ENCODE assay signal across 8 cellular contexts in the genomic region with DNA sequence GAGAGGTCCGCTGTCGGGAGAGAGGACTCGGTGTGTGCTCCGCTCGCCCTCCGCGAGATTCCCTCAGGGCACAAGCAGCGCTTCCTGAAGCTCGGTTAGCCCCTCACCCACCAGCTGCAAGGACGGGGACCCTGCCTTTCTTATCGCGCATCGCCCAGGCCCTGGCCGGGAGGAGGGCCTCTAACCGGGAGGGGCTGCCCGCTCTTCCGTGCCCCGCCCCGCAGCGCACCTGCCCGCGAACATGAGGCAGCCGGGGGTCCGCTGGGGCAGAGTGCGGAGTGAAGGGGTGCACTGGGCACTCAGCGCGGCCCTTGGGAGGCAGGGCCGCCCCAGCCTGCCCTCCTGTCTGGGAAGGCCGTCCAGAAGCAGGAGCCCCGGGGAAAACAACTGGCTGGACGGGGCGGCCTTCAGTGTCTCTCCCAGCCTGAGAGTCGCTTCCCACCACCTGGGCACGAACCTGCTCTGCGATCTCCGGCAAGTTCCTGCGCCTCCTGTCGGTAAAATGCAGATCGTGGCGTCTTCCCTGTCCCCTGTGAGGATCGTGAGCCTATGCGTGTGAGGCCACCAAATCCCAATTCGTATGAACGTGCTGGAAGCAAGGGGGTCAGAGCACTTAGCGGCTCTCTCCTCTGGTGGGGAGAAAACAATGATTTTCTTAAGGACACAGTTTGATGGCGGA. TPM values are rescaled to one million over a fixed set of nuclear protein-coding genes. Genes with fewer than 3 reads are reported as not detected.
A peak's percentile ranks its signal among the peaks of the same experiment; 100 is the strongest.
DNase-seq lines count a peak whose midpoint lies in the region; ATAC-seq and TF ChIP-seq lines count a peak whose summit lies in the region.

No MANE protein-coding gene starts in this region.

- H3K27ac ChIP-seq in mucosa of rectum (ENCODE audit: low read depth in 2 of 2, low read length in 2 of 2), result peak overlapping the region; percentile 93
- H3K27ac ChIP-seq in PC-3 (ENCODE audit: low read length), result no peak overlapping the region

- no peaks in the 10 kb centered on the region for H3K9me2 ChIP-seq in PC-3 (replicated peaks; ENCODE audit: low read length)

- CTCF ChIA-PET in PC-3 (lab: Charles Lee), result no interaction called here

- no peak for ATAC-seq in PC-3

- H4K20me1 ChIP-seq in PC-3 (ENCODE audit: low read length), result no peaks in the 10 kb centered on the region

- peak overlapping the region; percentile 65 to 68 for H3K9ac ChIP-seq in mucosa of rectum (ENCODE audit: low read depth in 1 of 2, low read length in 2 of 2)
- H3K9ac ChIP-seq in PC-3 (ENCODE audit: low read length), result no peak overlapping the region

- BruUV-seq in PC-3 (replicated peaks; lab: Mats Ljungman, UMichigan), result no TSS peak

- H3K9me3 ChIP-seq in mucosa of rectum (ENCODE audit: control insufficient read depth in 2 of 2, low read length in 2 of 2), result no peaks in the 10 kb centered on the region
- H3K9me3 ChIP-seq in PC-3 (ENCODE audit: low read length), result no peaks in the 10 kb centered on the region

- H3K4me1 ChIP-seq in mucosa of rectum (ENCODE audit: control insufficient read depth in 2 of 2, insufficient read depth in 2 of 2, low read length in 2 of 2), result peaks cover 23 to 47% of the 10 kb centered on the region in 2 donors
- no peaks in the 10 kb centered on the region for H3K4me1 ChIP-seq in PC-3 (ENCODE audit: insufficient read depth, low read length)

- peak overlapping the region; percentile 48 to 62 for H3K4me3 ChIP-seq in mucosa of rectum (ENCODE audit: low read length in 2 of 2)
- H3K4me3 ChIP-seq in PC-3 (ENCODE audit: low read length), result no peak overlapping the region

- POLR2A ChIA-PET in PC-3 (lab: Charles Lee; ENCODE audit: unreplicated experiment), result no interaction called here

- peak; percentile 39 for DNase-seq in T-helper 9 cell
- peak; percentile 87 for DNase-seq in ecto neural progenitor cell (ENCODE audit: low spot score)
- DNase-seq in NCI-H446 treated with DMSO at 0.1 percent for 48 hours (lab: John Stamatoyannopoulos, UW), result no peak
- DNase-seq in PC-3, result no peak
- DNase-seq in KG1 (lab: John Stamatoyannopoulos, UW), result no peak
- DNase-seq in NCI-H226, result no peak

- H3K27me3 ChIP-seq in mucosa of rectum (ENCODE audit: control insufficient read depth in 2 of 2, insufficient read depth in 2 of 2, low read length in 2 of 2) (no peaks in the 10 kb centered on the region), PC-3 (ENCODE audit: low read length) (no peaks in the 10 kb centered on the region)

- intact Hi-C loops in PC-3 (cut with micrococcal nuclease), result no loop called here

- H3K4me2 ChIP-seq in PC-3 (ENCODE audit: low read length), result no peak overlapping the region

- TF ChIP-seq CTCF in GM12872 (IDR thresholded peaks at IDR 0.05; ENCODE audit: insufficient read depth, low read depth, low read length) (peak; percentile 61), PC-3 (conservative IDR thresholded peaks at IDR 0.05; ENCODE audit: low read depth, low read length) (no peak)

- H3K36me3 ChIP-seq in mucosa of rectum (ENCODE audit: control insufficient read depth in 2 of 2, insufficient read depth in 2 of 2, low read length in 2 of 2), result no peaks in the 10 kb centered on the region
- no peaks in the 10 kb centered on the region for H3K36me3 ChIP-seq in PC-3 (ENCODE audit: low read depth, low read length)

- H2AFZ ChIP-seq in PC-3 (ENCODE audit: low read length), result no peak overlapping the region

- H3K79me2 ChIP-seq in PC-3 (ENCODE audit: low read length), result no peaks in the 10 kb centered on the region

- no peaks in the 10 kb centered on the region for H3F3A ChIP-seq in PC-3 (ENCODE audit: low read length, unreplicated experiment)

RNA-seq across cellular contexts. Expression of a gene that starts 28.0 kb away (rescaled TPM):
- 26.5 and 37.2 TPM in 2 replicates for total RNA-seq in PC-3 (2014; rRNA removed)

RNA-seq across cellular contexts. Expression of a gene that starts 33.9 kb away (rescaled TPM):
- total RNA-seq in PC-3 (2014; rRNA removed), result 1.7 and 2.2 TPM in 2 replicates

Comparison
In these comparisons a context has a peak if more than half of its experiments do, and no peak if none do; other contexts are left out.
1. DNase-seq: peak in T-helper 9 cell (single experiment) and ecto neural progenitor cell (single experiment); none in NCI-H446 treated with DMSO at 0.1 percent for 48 hours (single experiment), PC-3 (single experiment), KG1 (single experiment) and NCI-H226 (single experiment).